In genomic region chr7:128455556-128456254, GRCh38 we compare ENCODE assay signal across 8 cellular contexts. TPM values are rescaled to one million over a fixed set of nuclear protein-coding genes. Genes with fewer than 3 reads are reported as not detected.
DNase-seq lines count a peak whose midpoint lies in the region; ATAC-seq, FAIRE-seq and TF ChIP-seq lines count a peak whose summit lies in the region.

HILPDA (plus strand) TSS chr7:128455878; CDS start chr7:128457269, 1,391 bp downstream.

- H3K4me1 ChIP-seq in OCI-LY1 (ENCODE audit: insufficient read depth, low read length, severe bottlenecking) = peaks cover 42% of the 10 kb centered on the region
- H3K4me1 ChIP-seq in endothelial cell of umbilical vein (ENCODE audit: control insufficient read depth, extremely low read depth, insufficient read depth, low read length) = peaks cover 29% of the 10 kb centered on the region

- ATAC-seq in GM21526 (IDR thresholded peaks at IDR 0.05; ENCODE audit: low FRiP score, unreplicated experiment) = peak; percentile 83

- dilution Hi-C loops in endothelial cell of umbilical vein (cut with MboI; ENCODE audit: extremely low pct_ligation_motif_present, low sequenced_read_pairs) = no loop called here

- TSS peak; percentile 77 for BruUV-seq in endothelial cell of umbilical vein (replicated peaks; lab: Mats Ljungman, UMichigan)

- H3K27ac ChIP-seq in OCI-LY1 (ENCODE audit: low read depth, low read length, poor library complexity, severe bottlenecking) = peak within 1 kb of the TSS; percentile 17
- H3K27ac ChIP-seq in endothelial cell of umbilical vein (ENCODE audit: insufficient read depth, low read depth, low read length) = peak within 1 kb of the TSS; percentile 31

- H3K9ac ChIP-seq in OCI-LY1 (ENCODE audit: low read length) (peak within 1 kb of the TSS; percentile 86), endothelial cell of umbilical vein (replicated peaks; ENCODE audit: extremely low read depth, insufficient read depth, low read length) (peak within 1 kb of the TSS; percentile 62)

- POLR2A ChIA-PET in endothelial cell of umbilical vein (lab: Charles Lee) = no interaction called here

- H2AFZ ChIP-seq in OCI-LY1 (ENCODE audit: low read length) (peak within 1 kb of the TSS; percentile 63), endothelial cell of umbilical vein (ENCODE audit: low read depth, low read length) (peak within 1 kb of the TSS; percentile 89)

- TF ChIP-seq CTCF in D721Med (IDR thresholded peaks at IDR 0.05; ENCODE audit: insufficient read depth, missing control alignments) = no peak
- no peak for TF ChIP-seq CTCF in OCI-LY1 (IDR thresholded peaks at IDR 0.05; ENCODE audit: low read length)
- TF ChIP-seq CTCF in endothelial cell of umbilical vein (IDR thresholded peaks at IDR 0.05; ENCODE audit: extremely low read depth in 1 of 2, insufficient read depth in 1 of 2, low read depth in 1 of 2, low read length in 2 of 2) = no peak

- H3K79me2 ChIP-seq in OCI-LY1 (ENCODE audit: insufficient read depth, low read length) = peaks cover 11% of the 10 kb centered on the region
- peaks cover 20% of the 10 kb centered on the region for H3K79me2 ChIP-seq in endothelial cell of umbilical vein (ENCODE audit: control insufficient read depth, insufficient read depth, low read length)

- TF ChIP-seq POLR2A in endothelial cell of umbilical vein (IDR thresholded peaks at IDR 0.05; ENCODE audit: low read depth, low read length) = peak; percentile 95

- no peak for FAIRE-seq in D721Med (lab: Jason Lieb, UNC)
- FAIRE-seq in endothelial cell of umbilical vein (lab: Jason Lieb, UNC) = peak; percentile 84

- peaks cover 10% of the 10 kb centered on the region; the same call in 1 of the 2 replicates for H3K36me3 ChIP-seq in OCI-LY1 (ENCODE audit: insufficient read depth, low read length)
- H3K36me3 ChIP-seq in endothelial cell of umbilical vein (ENCODE audit: control insufficient read depth in 2 of 2, extremely low read depth in 1 of 2, insufficient read depth in 2 of 2, low read length in 2 of 2) = no peaks in the 10 kb centered on the region

- DNase-seq in D721Med (ENCODE audit: insufficient read length, low spot score) = peak; percentile 85
- DNase-seq in HuH-7 (ENCODE audit: low spot score) = peak; percentile 93
- DNase-seq in activated CD8-positive, alpha-beta memory T cell treated with anti-CD3 and anti-CD28 coated beads, Interleukin-2, amount 50 U/mL, for 48 hours = peak; percentile 96
- peak; percentile 90 for DNase-seq in endothelial cell of umbilical vein (ENCODE audit: low read depth, low spot score)
- peak; percentile 91 for DNase-seq in midbrain (lab: John Stamatoyannopoulos, UW)
- peak; percentile 95 to 96 for DNase-seq in stimulated activated CD8-positive, alpha-beta memory T cell treated with anti-CD3 and anti-CD28 coated beads, Interleukin-15, amount 100 ng/mL, for 48 hours (ENCODE audit: low read depth in 2 of 2)

- no peaks in the 10 kb centered on the region for H3K9me1 ChIP-seq in endothelial cell of umbilical vein (replicated peaks; ENCODE audit: control insufficient read depth, extremely low read depth, insufficient read depth, low read length)

- H4K20me1 ChIP-seq in OCI-LY1 (ENCODE audit: insufficient read depth, low read length) = no peaks in the 10 kb centered on the region
- no peaks in the 10 kb centered on the region for H4K20me1 ChIP-seq in endothelial cell of umbilical vein (replicated peaks; ENCODE audit: control insufficient read depth, extremely low read depth, insufficient read depth, low read length)

- no peaks in the 10 kb centered on the region for H3F3A ChIP-seq in OCI-LY1 (ENCODE audit: insufficient read depth, low read length)

- CTCF ChIA-PET in endothelial cell of umbilical vein (lab: Charles Lee) = interaction anchor here (0.6 to 7.4 kb wide), 4 partner anchors 13 to 68 kb away, joined by 4 to 123 read pairs (median 5); no protein-coding TSS in a partner anchor

- H3K4me2 ChIP-seq in OCI-LY1 (ENCODE audit: low read length) (peak within 1 kb of the TSS; percentile 87), endothelial cell of umbilical vein (ENCODE audit: insufficient read depth, low read length) (peak within 1 kb of the TSS; percentile 93)

- H3K27me3 ChIP-seq in OCI-LY1 (ENCODE audit: insufficient read depth, low read length) (no peaks in the 10 kb centered on the region; the same call in 1 of the 2 replicates), endothelial cell of umbilical vein (ENCODE audit: control insufficient read depth in 2 of 2, insufficient read depth in 2 of 2, low read length in 2 of 2) (peaks cover 2 to 12% of the 10 kb centered on the region in 2 experiments)

- no peaks in the 10 kb centered on the region for H3K9me2 ChIP-seq in OCI-LY1 (ENCODE audit: low read depth, low read length)

- H3K4me3 ChIP-seq in OCI-LY1 (ENCODE audit: low read depth, low read length, poor library complexity, severe bottlenecking) (peak within 1 kb of the TSS; percentile 79), endothelial cell of umbilical vein (replicated peaks in 1 of 3; ENCODE audit: insufficient read depth in 1 of 3, low read depth in 1 of 3, low read length in 3 of 3) (peak within 1 kb of the TSS; percentile 16 to 77 (median 60))

- intact Hi-C loops in endothelial cell of umbilical vein (cut with micrococcal nuclease) = no loop called here

- H3K9me3 ChIP-seq in OCI-LY1 (ENCODE audit: low read length) = no peaks in the 10 kb centered on the region
- no peaks in the 10 kb centered on the region for H3K9me3 ChIP-seq in endothelial cell of umbilical vein (replicated peaks; ENCODE audit: control insufficient read depth, insufficient read depth, low read length)

TF ChIP-seq in endothelial cell of umbilical vein, 7 proteins besides CTCF, POLR2A, EP300 and RAD21:
- TF ChIP-seq GATA2 (IDR thresholded peaks at IDR 0.05; ENCODE audit: insufficient read depth, insufficient read length, low read depth, low read length) (peak; percentile 52), EZH2 (IDR thresholded peaks at IDR 0.05; ENCODE audit: borderline replicate concordance, low read depth, low read length, severe bottlenecking) (no peak), JUN (IDR thresholded peaks at IDR 0.05; ENCODE audit: borderline replicate concordance, insufficient read depth, insufficient read length, low read depth) (no peak), MYC (IDR thresholded peaks at IDR 0.05; ENCODE audit: low read depth, low read length) (no peak), POLR2AphosphoS5 (IDR thresholded peaks at IDR 0.05; ENCODE audit: insufficient read depth, low read depth, low read length) (peak; percentile 95), FOS (IDR thresholded peaks at IDR 0.05; ENCODE audit: borderline replicate concordance, insufficient read depth, low read length) (no peak), MAX (IDR thresholded peaks at IDR 0.05; ENCODE audit: insufficient read depth, insufficient read length) (peak; percentile 7)
TF ChIP-seq in endothelial cell of umbilical vein: peak in this region for 3.

RNA-seq across cellular contexts. Expression of gene HILPDA, which starts in this region (rescaled TPM):
- total RNA-seq in endothelial cell of umbilical vein = 14.1 and 14.4 TPM in 2 replicates
- polyA plus RNA-seq in endothelial cell of umbilical vein = 18.8 and 21.7 TPM in 2 replicates
- polyA plus RNA-seq in endothelial cell of umbilical vein (2011; cell fraction: cytosol; rRNA removed) = 16.9 and 17.7 TPM in 2 replicates
- 14.6 and 16.2 TPM in 2 replicates for polyA plus RNA-seq in endothelial cell of umbilical vein (2011; cell fraction: nucleus; rRNA removed)
- 8.3 and 12.2 TPM in 2 replicates for polyA plus RNA-seq in endothelial cell of umbilical vein (2012)
- polyA minus RNA-seq in endothelial cell of umbilical vein = 12.3 and 12.7 TPM in 2 replicates
- polyA minus RNA-seq in endothelial cell of umbilical vein (2011; cell fraction: cytosol; rRNA and poly(A)+ RNA removed) = 12.8 TPM
- 6.7 and 15.3 TPM in 2 replicates for polyA minus RNA-seq in endothelial cell of umbilical vein (2011; cell fraction: nucleus; rRNA and poly(A)+ RNA removed)

Comparison
In these comparisons a context has a peak if more than half of its experiments do, and no peak if none do; other contexts are left out.
1. Peak in every context shown above with its lines: DNase-seq, ATAC-seq, H3K4me3 ChIP-seq and H3K27ac ChIP-seq.